27 cellular contexts compared by ENCODE assay signal in the genomic region with DNA sequence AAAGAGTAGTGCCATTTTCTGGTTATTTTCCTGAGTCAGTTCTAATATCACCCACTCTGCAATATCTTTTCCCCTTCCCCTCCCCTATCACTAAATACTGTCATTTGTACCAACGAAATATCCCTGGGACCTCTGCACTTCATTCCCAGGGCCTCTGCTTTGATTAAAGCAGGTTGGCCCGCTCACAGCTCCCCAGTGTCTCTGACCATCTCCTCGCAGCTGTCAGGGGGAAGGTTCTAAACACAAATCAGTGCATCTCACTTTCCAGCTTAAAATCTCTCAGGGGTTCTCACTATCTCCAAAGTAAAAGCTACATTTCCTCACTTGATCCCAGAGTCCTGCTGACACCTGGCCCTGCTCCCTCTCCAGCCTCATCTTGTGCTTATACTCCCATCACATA. TPM values are rescaled to one million over a fixed set of nuclear protein-coding genes. Genes with fewer than 3 reads are reported as not detected.
"Had no signal": no experiment of that assay in that cellular context is flagged by ENCODE, and none has a peak within 500 bp of the region (broad histone marks: within the 10 kb centered on the region; RNA-seq: fewer than 3 reads in every experiment).

No MANE protein-coding gene starts in this region.

- DNase-seq: naive thymus-derived CD8-positive, alpha-beta T cell; nephron progenitor cell; occipital lobe; ovary; posterior cingulate gyrus; psoas muscle; right cardiac atrium; right lobe of liver; sigmoid colon; small intestine; stimulated activated CD4-positive, alpha-beta T cell treated with anti-CD3 and anti-CD28 coated beads, Interleukin-15, amount 100 ng/mL, for 24 hours; stimulated activated CD4-positive, alpha-beta T cell treated with anti-CD3 and anti-CD28 coated beads, Interleukin-2, amount 100 ng/mL, for 24 hours; stimulated activated CD4-positive, alpha-beta T cell treated with anti-CD3 and anti-CD28 coated beads, Interleukin-2, amount 100 ng/mL, for 48 hours; stimulated activated CD4-positive, alpha-beta T cell treated with anti-CD3 and anti-CD28 coated beads, Interleukin-4, amount 100 ng/mL, for 4 hours; stimulated activated CD8-positive, alpha-beta memory T cell treated with anti-CD3 and anti-CD28 coated beads, Interleukin-4, amount 100 ng/mL, for 48 hours; stimulated activated naive CD4-positive, alpha-beta T cell; stimulated activated naive CD8-positive, alpha-beta T cell treated with anti-CD3 and anti-CD28 coated beads, Interleukin-15, amount 100 ng/mL, for 72 hours; stimulated activated naive CD8-positive, alpha-beta T cell treated with anti-CD3 and anti-CD28 coated beads, Interleukin-15, Interleukin-2, amounts not matched to agents 100 U/mL and 50 U/mL, for 24 hours; substantia nigra; testis; tibial artery; transverse colon had no signal

- H3K36me3 Mint-ChIP-seq: naive thymus-derived CD8-positive, alpha-beta T cell; natural killer cell treated with Interleukin-12 subunit alpha and Interleukin-12 subunit beta and Interleukin-15 and Interleukin-18, amount 100 ng/mL, for 72 hours; stimulated activated memory B cell treated with anti-CD40 and anti-IgM and Interleukin-4, amounts not matched to agents 10 μg/mL and 1 μg/mL and 100 μg/mL, for 72 hours; type B pancreatic cell had no signal

- H3K27me3 Mint-ChIP-seq: stimulated activated naive CD8-positive, alpha-beta T cell treated with anti-CD3 and anti-CD28 coated beads, Interleukin-15, amount 100 ng/mL, for 72 hours had no signal

- H3K9me3 Mint-ChIP-seq: naive thymus-derived CD8-positive, alpha-beta T cell; natural killer cell treated with Interleukin-12 subunit alpha and Interleukin-12 subunit beta and Interleukin-15 and Interleukin-18, amount 100 ng/mL, for 72 hours; nephron progenitor cell; neural crest cell; stimulated activated memory B cell treated with anti-CD40 and anti-IgM and Interleukin-4, amounts not matched to agents 10 μg/mL and 1 μg/mL and 100 μg/mL, for 72 hours; stimulated activated naive CD8-positive, alpha-beta T cell treated with anti-CD3 and anti-CD28 coated beads, Interleukin-15, amount 100 ng/mL, for 72 hours; type B pancreatic cell had no signal

- ATAC-seq: naive thymus-derived CD8-positive, alpha-beta T cell; natural killer cell treated with Interleukin-12 subunit alpha and Interleukin-12 subunit beta and Interleukin-15 and Interleukin-18, amount 100 ng/mL, for 72 hours; psoas muscle; right cardiac atrium; right lobe of liver; stimulated activated memory B cell treated with anti-CD40 and anti-IgM and Interleukin-4, amounts not matched to agents 10 μg/mL and 1 μg/mL and 100 μg/mL, for 72 hours; stimulated activated naive CD8-positive, alpha-beta T cell treated with anti-CD3 and anti-CD28 coated beads, Interleukin-15, amount 100 ng/mL, for 72 hours; stimulated activated naive CD8-positive, alpha-beta T cell treated with anti-CD3 and anti-CD28 coated beads, Interleukin-15, Interleukin-2, amounts not matched to agents 100 U/mL and 50 U/mL, for 24 hours had no signal

- H3K27ac Mint-ChIP-seq: naive thymus-derived CD8-positive, alpha-beta T cell; nephron progenitor cell; progenitor cell of endocrine pancreas; stimulated activated memory B cell treated with anti-CD40 and anti-IgM and Interleukin-4, amounts not matched to agents 10 μg/mL and 1 μg/mL and 100 μg/mL, for 72 hours; stimulated activated naive CD8-positive, alpha-beta T cell treated with anti-CD3 and anti-CD28 coated beads, Interleukin-15, amount 100 ng/mL, for 72 hours; type B pancreatic cell had no signal

- H3K4me3 Mint-ChIP-seq: natural killer cell treated with Interleukin-12 subunit alpha and Interleukin-12 subunit beta and Interleukin-15 and Interleukin-18, amount 100 ng/mL, for 72 hours; nephron progenitor cell; neural crest cell; stimulated activated memory B cell treated with anti-CD40 and anti-IgM and Interleukin-4, amounts not matched to agents 10 μg/mL and 1 μg/mL and 100 μg/mL, for 72 hours; stimulated activated naive CD8-positive, alpha-beta T cell treated with anti-CD3 and anti-CD28 coated beads, Interleukin-15, amount 100 ng/mL, for 72 hours; type B pancreatic cell had no signal

RNA-seq across cellular contexts. Expression of gene SLC35G2, which starts 28.1 kb away (rescaled TPM):
- total RNA-seq: naive thymus-derived CD8-positive, alpha-beta T cell had no signal
